8 cellular contexts compared by ENCODE assay signal in the genomic region with DNA sequence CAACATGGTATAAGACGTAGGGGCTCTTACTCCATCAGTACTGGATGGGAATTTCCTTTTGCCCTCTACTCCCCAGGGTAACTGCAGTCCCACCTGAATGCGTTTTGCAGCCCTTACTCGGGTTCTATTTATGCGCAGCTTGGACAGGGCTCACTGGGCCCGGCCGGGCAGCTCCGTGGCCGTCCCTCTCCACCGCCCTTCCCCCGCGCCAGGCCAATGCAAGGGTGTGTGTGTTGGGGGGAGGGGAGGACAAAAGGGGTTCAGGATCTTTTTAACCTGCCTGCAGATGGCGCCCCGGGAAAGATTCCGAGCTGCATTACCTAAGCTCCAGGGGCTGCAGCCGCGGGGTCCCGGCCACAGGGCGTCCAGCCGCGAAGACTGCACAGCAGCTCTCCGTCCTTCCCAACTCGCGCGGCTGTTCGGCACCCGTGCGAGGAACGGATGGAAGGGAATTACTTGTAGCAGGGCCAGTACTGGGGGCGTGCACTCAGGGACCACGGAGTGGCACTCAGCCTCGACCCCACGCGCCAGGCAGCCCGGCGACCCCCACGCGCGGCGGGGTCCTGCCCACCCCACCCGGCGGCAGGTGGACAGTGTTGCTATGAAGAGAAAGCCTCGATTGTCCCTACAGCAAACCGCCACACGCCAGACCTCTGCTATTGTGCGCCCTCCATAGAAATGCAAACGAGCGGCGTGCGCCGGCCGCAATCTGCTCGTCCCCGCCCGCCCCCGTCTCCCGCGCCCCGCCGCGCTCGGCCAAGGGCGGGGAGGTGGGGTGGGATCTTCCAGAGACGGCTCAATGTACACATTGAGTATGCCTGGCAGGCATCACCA. TPM values are rescaled to one million over a fixed set of nuclear protein-coding genes. Genes with fewer than 3 reads are reported as not detected.
DNase-seq lines count a peak whose midpoint lies in the region; ATAC-seq and TF ChIP-seq lines count a peak whose summit lies in the region.

No MANE protein-coding gene starts in this region.

- no peaks in the 10 kb centered on the region for H3K9me3 ChIP-seq in A673 (ENCODE audit: low read depth, low read length, poor library complexity, severe bottlenecking)

- H3K27me3 Mint-ChIP-seq in activated T-helper 1 cell treated with anti-CD3 and anti-CD28 coated beads, Interleukin-12 subunit alpha, Interleukin-12 subunit beta, Interleukin-2, Interleukin-4 antibody, amounts not matched to agents 30 ng/mL and 10 ng/mL and 1 ng/mL, durations not matched to agents 14 hours and 24 hours and 36 hours (ENCODE audit: insufficient read depth): peaks cover 10% of the 10 kb centered on the region
- peaks cover 31 to 41% of the 10 kb centered on the region in 2 donors for H3K27me3 Mint-ChIP-seq in natural killer cell (ENCODE audit: low read depth in 2 of 2)
- H3K27me3 Mint-ChIP-seq in type B pancreatic cell: peaks cover 18% of the 10 kb centered on the region

- H3K27me3 ChIP-seq in A673 (replicated peaks; ENCODE audit: insufficient read depth, low read depth, low read length, poor library complexity): peaks cover 43% of the 10 kb centered on the region

- peaks cover 32% of the 10 kb centered on the region for H3K4me1 ChIP-seq in A673 (ENCODE audit: insufficient read depth, low read length, poor library complexity, severe bottlenecking)

- no peak for ATAC-seq in natural killer cell

- no peaks in the 10 kb centered on the region for H3K36me3 ChIP-seq in A673 (ENCODE audit: insufficient read depth, low read length, poor library complexity, severe bottlenecking)

- intact Hi-C loops in A673 (cut with micrococcal nuclease; ENCODE audit: unreplicated experiment): loop anchor here (1.0 to 10.0 kb wide), 4 partner anchors 181 to 1263 kb away; no protein-coding TSS in a partner anchor
- intact Hi-C loops in activated T-helper 1 cell treated with anti-CD3 and anti-CD28 coated beads, Interleukin-12 subunit alpha, Interleukin-12 subunit beta, Interleukin-2, Interleukin-4 antibody, amounts not matched to agents 30 ng/mL and 10 ng/mL and 1 ng/mL, durations not matched to agents 14 hours and 24 hours and 36 hours (cut with micrococcal nuclease): loop anchor here (1.0 to 2.0 kb wide), 11 partner anchors 135 to 498 kb away; a partner anchor contains a TSS
- intact Hi-C loops in natural killer cell (cut with micrococcal nuclease): loop anchor here (5.0 to 10.0 kb wide), 2 partner anchors 318 to 1271 kb away; no protein-coding TSS in a partner anchor

- peaks cover 36% of the 10 kb centered on the region for H3K4me1 Mint-ChIP-seq in activated T-helper 1 cell treated with anti-CD3 and anti-CD28 coated beads, Interleukin-12 subunit alpha, Interleukin-12 subunit beta, Interleukin-2, Interleukin-4 antibody, amounts not matched to agents 30 ng/mL and 10 ng/mL and 1 ng/mL, durations not matched to agents 14 hours and 24 hours and 36 hours (ENCODE audit: low read depth)
- H3K4me1 Mint-ChIP-seq in natural killer cell (peaks cover 6 to 32% of the 10 kb centered on the region in 2 donors), type B pancreatic cell (ENCODE audit: unreplicated experiment) (peaks cover 20% of the 10 kb centered on the region)

- CTCF ChIA-PET in A673 (lab: Charles Lee): interaction anchor here (0.5 to 2.8 kb wide), 5 partner anchors 11 to 515 kb away, joined by 3 to 33 read pairs (median 16); no protein-coding TSS in a partner anchor

- no peaks in the 10 kb centered on the region for H3K9me3 Mint-ChIP-seq in activated T-helper 1 cell treated with anti-CD3 and anti-CD28 coated beads, Interleukin-12 subunit alpha, Interleukin-12 subunit beta, Interleukin-2, Interleukin-4 antibody, amounts not matched to agents 30 ng/mL and 10 ng/mL and 1 ng/mL, durations not matched to agents 14 hours and 24 hours and 36 hours
- H3K9me3 Mint-ChIP-seq in natural killer cell: no peaks in the 10 kb centered on the region
- no peaks in the 10 kb centered on the region for H3K9me3 Mint-ChIP-seq in type B pancreatic cell

- POLR2A ChIA-PET in A673 (lab: Charles Lee; ENCODE audit: low non-redundant PET): no interaction called here

- peak overlapping the region; percentile 91 for H3K27ac Mint-ChIP-seq in activated T-helper 1 cell treated with anti-CD3 and anti-CD28 coated beads, Interleukin-12 subunit alpha, Interleukin-12 subunit beta, Interleukin-2, Interleukin-4 antibody, amounts not matched to agents 30 ng/mL and 10 ng/mL and 1 ng/mL, durations not matched to agents 14 hours and 24 hours and 36 hours
- H3K27ac Mint-ChIP-seq in natural killer cell (peak overlapping the region in 1 of 2 donors; percentile 76), type B pancreatic cell (peak overlapping the region; percentile 87)

- TF ChIP-seq CTCF in A673 (conservative IDR thresholded peaks at IDR 0.05; ENCODE audit: low read depth, low read length) (peak; percentile 51), foreskin fibroblast (IDR thresholded peaks at IDR 0.05; ENCODE audit: low read depth, low read length) (peak; percentile 24), natural killer cell (IDR thresholded peaks at IDR 0.05) (no peak), type B pancreatic cell (conservative IDR thresholded peaks at IDR 0.05) (peak; percentile 65)

- no peak overlapping the region for H3K27ac ChIP-seq in A673 (ENCODE audit: low read depth, low read length, poor library complexity, severe bottlenecking)

- H3K4me3 ChIP-seq in A673 (ENCODE audit: low read depth, low read length, poor library complexity, severe bottlenecking): peak overlapping the region; percentile 45
- H3K4me3 ChIP-seq in foreskin fibroblast (ENCODE audit: low read depth in 1 of 2, low read length in 2 of 2): peak overlapping the region; percentile 43 to 55

- H3K4me3 Mint-ChIP-seq in activated T-helper 1 cell treated with anti-CD3 and anti-CD28 coated beads, Interleukin-12 subunit alpha, Interleukin-12 subunit beta, Interleukin-2, Interleukin-4 antibody, amounts not matched to agents 30 ng/mL and 10 ng/mL and 1 ng/mL, durations not matched to agents 14 hours and 24 hours and 36 hours: peak overlapping the region; percentile 92
- H3K4me3 Mint-ChIP-seq in natural killer cell (peak overlapping the region; percentile 87), type B pancreatic cell (peak overlapping the region; percentile 94)

- peaks cover 29% of the 10 kb centered on the region for H3K36me3 Mint-ChIP-seq in activated T-helper 1 cell treated with anti-CD3 and anti-CD28 coated beads, Interleukin-12 subunit alpha, Interleukin-12 subunit beta, Interleukin-2, Interleukin-4 antibody, amounts not matched to agents 30 ng/mL and 10 ng/mL and 1 ng/mL, durations not matched to agents 14 hours and 24 hours and 36 hours (ENCODE audit: low read depth)
- H3K36me3 Mint-ChIP-seq in natural killer cell: no peaks in the 10 kb centered on the region
- H3K36me3 Mint-ChIP-seq in type B pancreatic cell: no peaks in the 10 kb centered on the region

- no TSS peak for BruUV-seq in A673 (replicated peaks; lab: Mats Ljungman, UMichigan)

- DNase-seq in A673 (ENCODE audit: low spot score) (peak; percentile 57), H4 (ENCODE audit: low spot score) (peak; percentile 62), NCI-H526 (lab: John Stamatoyannopoulos, UW) (peak; percentile 78 to 91), foreskin fibroblast (peak in 1 of 2 donors; percentile 28), natural killer cell (no peak), type B pancreatic cell (ENCODE audit: extremely low spot score, unreplicated experiment) (peak; percentile 77), OCI-M2 (lab: John Stamatoyannopoulos, UW; ENCODE audit: unreplicated experiment) (no peak)
- DNase-seq in activated T-helper 1 cell treated with anti-CD3 and anti-CD28 coated beads, Interleukin-12 subunit alpha, Interleukin-12 subunit beta, Interleukin-2, Interleukin-4 antibody, amounts not matched to agents 30 ng/mL and 10 ng/mL and 1 ng/mL, durations not matched to agents 14 hours and 24 hours and 36 hours (ENCODE audit: low spot score): peak; percentile 55

RNA-seq across cellular contexts. Expression of a gene that starts 1.0 kb away (rescaled TPM):
- 0.39 and 0.98 TPM in 2 replicates for total RNA-seq in A673 (2021)
- total RNA-seq in H4 (2014; rRNA removed; shearing (Covaris generic)): 0.52 and 1.3 TPM in 2 replicates
- 36.6 and 37.2 TPM in 2 replicates for total RNA-seq in activated T-helper 1 cell treated with anti-CD3 and anti-CD28 coated beads, Interleukin-12 subunit alpha, Interleukin-12 subunit beta, Interleukin-2, Interleukin-4 antibody, amounts not matched to agents 30 ng/mL and 10 ng/mL and 1 ng/mL, durations not matched to agents 14 hours and 24 hours and 36 hours
- 1 to 10 TPM; 2.6 to 3.2 (median 2.8) TPM for total RNA-seq in natural killer cell
- total RNA-seq in type B pancreatic cell (ENCODE audit: low replicate concordance): 10.9 and 12.2 TPM in 2 replicates

Comparison
In these comparisons a context has a peak if more than half of its experiments do, and no peak if none do; other contexts are left out.
1. DNase-seq: peak in A673 (single experiment), H4 (single experiment), NCI-H526 (2 of 2), activated T-helper 1 cell treated with anti-CD3 and anti-CD28 coated beads, Interleukin-12 subunit alpha, Interleukin-12 subunit beta, Interleukin-2, Interleukin-4 antibody, amounts not matched to agents 30 ng/mL and 10 ng/mL and 1 ng/mL, durations not matched to agents 14 hours and 24 hours and 36 hours (single experiment) and type B pancreatic cell (single experiment); none in natural killer cell (single experiment) and OCI-M2 (single experiment).
2. Peak in every context shown above with its lines, with median percentiles within 50 percentile points of each other: H3K4me3 Mint-ChIP-seq.